ENCODE assay signal across 32 cellular contexts in genomic region chr12:89187507-89187906, GRCh38.
"Had no signal": no experiment of that assay in that cellular context is flagged by ENCODE, and none has a peak within 500 bp of the region (broad histone marks: within the 10 kb centered on the region; RNA-seq: fewer than 3 reads in every experiment).

No MANE protein-coding gene starts in this region.

- H3K9me3 Mint-ChIP-seq: central memory CD8-positive, alpha-beta T cell had no signal

- ATAC-seq: activated CD4-positive, alpha-beta T cell treated with anti-CD3 and anti-CD28 coated beads for 36 hours; activated CD8-positive, alpha-beta memory T cell treated with anti-CD3 and anti-CD28 coated beads, Interleukin-2, amount 10 ng/mL, durations not matched to agents 7 days and 5 days; activated CD8-positive, alpha-beta T cell treated with anti-CD3 and anti-CD28 coated beads, Interleukin-2, amount 10 ng/mL, durations not matched to agents 7 days and 5 days; activated naive CD8-positive, alpha-beta T cell treated with anti-CD3 and anti-CD28 coated beads, Interleukin-2, amount 50 U/mL, for 24 hours; effector memory CD8-positive, alpha-beta T cell; gastroesophageal sphincter; heart right ventricle; T-helper 17 cell had no signal

- H3K36me3 ChIP-seq: brain microvascular endothelial cell, esophagus muscularis mucosa, gastroesophageal sphincter, heart right ventricle had no signal

- H3K27me3 Mint-ChIP-seq: activated CD4-positive, alpha-beta memory T cell treated with anti-CD3 and anti-CD28 coated beads for 36 hours; activated CD4-positive, alpha-beta T cell treated with anti-CD3 and anti-CD28 coated beads for 36 hours; activated CD4-positive, alpha-beta T cell treated with anti-CD3 and anti-CD28 coated beads, Interleukin-2, amount 10 ng/mL, durations not matched to agents 24 days and 14 days; activated CD8-positive, alpha-beta memory T cell treated with anti-CD3 and anti-CD28 coated beads, Interleukin-2, amount 10 ng/mL, durations not matched to agents 7 days and 5 days; activated naive CD4-positive, alpha-beta T cell treated with anti-CD3 and anti-CD28 coated beads, Interleukin-2, amount 50 U/mL, for 24 hours; activated naive CD8-positive, alpha-beta T cell treated with anti-CD3 and anti-CD28 coated beads for 36 hours; activated naive CD8-positive, alpha-beta T cell treated with anti-CD3 and anti-CD28 coated beads, Interleukin-2, amount 50 U/mL, for 24 hours; central memory CD8-positive, alpha-beta T cell; T-helper 17 cell had no signal

- H3K4me1 ChIP-seq: esophagus muscularis mucosa, gastroesophageal sphincter had no signal

- H3K27ac Mint-ChIP-seq: activated CD4-positive, alpha-beta memory T cell treated with anti-CD3 and anti-CD28 coated beads for 36 hours; activated CD4-positive, alpha-beta T cell treated with anti-CD3 and anti-CD28 coated beads for 36 hours; activated CD4-positive, alpha-beta T cell treated with anti-CD3 and anti-CD28 coated beads, Interleukin-2, amount 10 ng/mL, durations not matched to agents 24 days and 14 days; activated CD8-positive, alpha-beta memory T cell treated with anti-CD3 and anti-CD28 coated beads, Interleukin-2, amount 10 ng/mL, durations not matched to agents 7 days and 5 days; activated CD8-positive, alpha-beta T cell treated with anti-CD3 and anti-CD28 coated beads, Interleukin-2, amount 10 ng/mL, durations not matched to agents 7 days and 5 days; activated naive CD4-positive, alpha-beta T cell treated with anti-CD3 and anti-CD28 coated beads for 36 hours; activated naive CD4-positive, alpha-beta T cell treated with anti-CD3 and anti-CD28 coated beads, Interleukin-2, amount 50 U/mL, for 24 hours; activated naive CD8-positive, alpha-beta T cell treated with anti-CD3 and anti-CD28 coated beads for 36 hours; activated naive CD8-positive, alpha-beta T cell treated with anti-CD3 and anti-CD28 coated beads, Interleukin-2, amount 50 U/mL, for 24 hours; activated T-helper 1 cell treated with anti-CD3 and anti-CD28 coated beads, Interleukin-12 subunit alpha, Interleukin-12 subunit beta, Interleukin-2, Interleukin-4 antibody, amounts not matched to agents 30 ng/mL and 10 ng/mL and 1 ng/mL, durations not matched to agents 14 hours and 24 hours and 36 hours; activated T-helper 2 cell treated with anti-CD3 and anti-CD28 coated beads, Interferon-gamma antibody, Interleukin-2, Interleukin-4, amounts not matched to agents 10 μg/mL and 5 μg/mL and 100 μg/mL, durations not matched to agents 14 hours and 24 hours and 36 hours; effector memory CD8-positive, alpha-beta T cell; T-helper 17 cell had no signal

- H3K27me3 ChIP-seq: brain microvascular endothelial cell, esophagus muscularis mucosa, gastroesophageal sphincter, heart right ventricle had no signal

- DNase-seq: activated CD4-positive, alpha-beta memory T cell treated with anti-CD3 and anti-CD28 coated beads for 36 hours; activated CD4-positive, alpha-beta T cell treated with anti-CD3 and anti-CD28 coated beads for 36 hours; activated CD4-positive, alpha-beta T cell treated with anti-CD3 and anti-CD28 coated beads, Interleukin-2, amount 10 ng/mL, durations not matched to agents 24 days and 14 days; activated CD4-positive, CD25-positive, alpha-beta regulatory T cell; activated CD4-positive, CD25-positive, alpha-beta regulatory T cell treated with anti-CD3 and anti-CD28 coated beads, Interleukin-2, amount 50 U/mL, for 72 hours; activated CD8-positive, alpha-beta memory T cell treated with anti-CD3 and anti-CD28 coated beads, Interleukin-2, amount 10 ng/mL, durations not matched to agents 7 days and 5 days; activated CD8-positive, alpha-beta memory T cell treated with anti-CD3 and anti-CD28 coated beads, Interleukin-2, amount 50 U/mL, for 4 hours; activated CD8-positive, alpha-beta T cell treated with anti-CD3 and anti-CD28 coated beads, Interleukin-2, amount 10 ng/mL, durations not matched to agents 7 days and 5 days; activated effector memory CD4-positive, alpha-beta T cell treated with anti-CD3 and anti-CD28 coated beads, Interleukin-2, amount 50 U/mL, for 16 hours; activated naive CD4-positive, alpha-beta T cell treated with anti-CD3 and anti-CD28 coated beads for 36 hours; activated naive CD8-positive, alpha-beta T cell treated with anti-CD3 and anti-CD28 coated beads for 36 hours; activated naive CD8-positive, alpha-beta T cell treated with anti-CD3 and anti-CD28 coated beads, Interleukin-2, amount 50 U/mL, for 24 hours; activated T-cell treated with anti-CD3 and anti-CD28 coated beads, Interleukin-2, amount 50 U/mL, for 1 hour; activated T-cell treated with anti-CD3 and anti-CD28 coated beads, Interleukin-2, amount 50 U/mL, for 48 hours; amniotic stem cell; anterior cingulate cortex; brain microvascular endothelial cell; cortex of kidney; dermis blood vessel endothelial cell; effector CD4-positive, alpha-beta T cell; effector memory CD8-positive, alpha-beta T cell; erythroblast; foreskin melanocyte; heart right ventricle; T-helper 1 cell; T-helper 17 cell had no signal

- H3K4me1 Mint-ChIP-seq: activated naive CD8-positive, alpha-beta T cell treated with anti-CD3 and anti-CD28 coated beads for 36 hours; central memory CD8-positive, alpha-beta T cell; T-helper 17 cell had no signal

- H3K4me3 ChIP-seq: esophagus muscularis mucosa, gastroesophageal sphincter, heart right ventricle had no signal

- H3K4me3 Mint-ChIP-seq: activated CD4-positive, alpha-beta memory T cell treated with anti-CD3 and anti-CD28 coated beads for 36 hours; activated CD4-positive, alpha-beta T cell treated with anti-CD3 and anti-CD28 coated beads for 36 hours; activated CD4-positive, alpha-beta T cell treated with anti-CD3 and anti-CD28 coated beads, Interleukin-2, amount 10 ng/mL, durations not matched to agents 24 days and 14 days; activated CD8-positive, alpha-beta memory T cell treated with anti-CD3 and anti-CD28 coated beads, Interleukin-2, amount 10 ng/mL, durations not matched to agents 7 days and 5 days; activated CD8-positive, alpha-beta T cell treated with anti-CD3 and anti-CD28 coated beads, Interleukin-2, amount 10 ng/mL, durations not matched to agents 7 days and 5 days; activated naive CD4-positive, alpha-beta T cell treated with anti-CD3 and anti-CD28 coated beads for 36 hours; activated naive CD4-positive, alpha-beta T cell treated with anti-CD3 and anti-CD28 coated beads, Interleukin-2, amount 50 U/mL, for 24 hours; activated naive CD8-positive, alpha-beta T cell treated with anti-CD3 and anti-CD28 coated beads for 36 hours; activated naive CD8-positive, alpha-beta T cell treated with anti-CD3 and anti-CD28 coated beads, Interleukin-2, amount 50 U/mL, for 24 hours; activated T-helper 1 cell treated with anti-CD3 and anti-CD28 coated beads, Interleukin-12 subunit alpha, Interleukin-12 subunit beta, Interleukin-2, Interleukin-4 antibody, amounts not matched to agents 30 ng/mL and 10 ng/mL and 1 ng/mL, durations not matched to agents 14 hours and 24 hours and 36 hours; central memory CD8-positive, alpha-beta T cell; effector memory CD8-positive, alpha-beta T cell; T-helper 17 cell had no signal

- H3K27ac ChIP-seq: brain microvascular endothelial cell, esophagus muscularis mucosa, gastroesophageal sphincter, heart right ventricle had no signal
